In genomic region chr1:204254031-204254661, GRCh38 we compare ENCODE assay signal across 12 cellular contexts. TPM values are rescaled to one million over a fixed set of nuclear protein-coding genes. Genes with fewer than 3 reads are reported as not detected.
DNase-seq lines count a peak whose midpoint lies in the region; ATAC-seq and TF ChIP-seq lines count a peak whose summit lies in the region.
"Had no signal": no experiment of that assay in that cellular context is flagged by ENCODE, and none has a peak within 500 bp of the region (broad histone marks: within the 10 kb centered on the region; RNA-seq: fewer than 3 reads in every experiment).

No MANE protein-coding gene starts in this region.

- H2AFZ ChIP-seq in SK-N-SH (ENCODE audit: low read depth) = no peak overlapping the region

- H3K4me3 ChIP-seq in RWPE2 (ENCODE audit: severe bottlenecking) (no peak overlapping the region), SK-N-SH (ENCODE audit: low read depth in 2 of 2, low read length in 1 of 2) (no peak overlapping the region)

- 46% methylated on average over 5 of the region's 7 CpGs for WGBS in SK-N-SH (ENCODE audit: low lambda C conversion rate)

- H3K36me3 ChIP-seq in RWPE2 (ENCODE audit: low read depth) (no peaks in the 10 kb centered on the region), SK-N-SH (replicated peaks in 1 of 2; ENCODE audit: control insufficient read depth in 1 of 2, insufficient read depth in 2 of 2, low read length in 1 of 2) (peaks cover 0 to 10% of the 10 kb centered on the region in 2 experiments)

- no peak overlapping the region for H3K4me2 ChIP-seq in SK-N-SH

- ATAC-seq in RWPE2 (ENCODE audit: low read depth) (peak; percentile 59), HG03135 (IDR thresholded peaks at IDR 0.05; ENCODE audit: unreplicated experiment) (no peak)
- ATAC-seq in activated CD8-positive, alpha-beta T cell treated with anti-CD3 and anti-CD28 coated beads for 36 hours = no peak

- intact Hi-C loops in activated CD8-positive, alpha-beta T cell treated with anti-CD3 and anti-CD28 coated beads for 36 hours (cut with micrococcal nuclease) = loop anchor here (5.0 kb wide), 1 partner anchor 108 kb away; no protein-coding TSS in a partner anchor

- no peaks in the 10 kb centered on the region for H3F3A ChIP-seq in SK-N-SH (replicated peaks; ENCODE audit: insufficient read depth)

- TF ChIP-seq EP300 in SK-N-SH (IDR thresholded peaks at IDR 0.05; ENCODE audit: borderline replicate concordance in 1 of 2, low read depth in 1 of 2, low read length in 1 of 2) = no peak

- no peaks in the 10 kb centered on the region for H3K9me3 ChIP-seq in RWPE2 (ENCODE audit: severe bottlenecking)
- no peaks in the 10 kb centered on the region for H3K9me3 ChIP-seq in SK-N-SH

- no peak overlapping the region for H3K27ac Mint-ChIP-seq in activated CD8-positive, alpha-beta T cell treated with anti-CD3 and anti-CD28 coated beads for 36 hours

- H3K27me3 ChIP-seq in RWPE2 (ENCODE audit: insufficient read depth, poor library complexity, severe bottlenecking) (no peaks in the 10 kb centered on the region), SK-N-SH (ENCODE audit: insufficient read depth) (no peaks in the 10 kb centered on the region)

- no peaks in the 10 kb centered on the region for H3K9me2 ChIP-seq in SK-N-SH

- H3K4me1 Mint-ChIP-seq in activated CD8-positive, alpha-beta T cell treated with anti-CD3 and anti-CD28 coated beads for 36 hours (ENCODE audit: low read depth) = no peaks in the 10 kb centered on the region

- no peak for TF ChIP-seq CTCF in RWPE2 (IDR thresholded peaks at IDR 0.05; ENCODE audit: poor library complexity, severe bottlenecking)
- no peak for TF ChIP-seq CTCF in activated CD8-positive, alpha-beta T cell treated with anti-CD3 and anti-CD28 coated beads for 36 hours (IDR thresholded peaks at IDR 0.05)
- TF ChIP-seq CTCF in SK-N-SH (IDR thresholded peaks at IDR 0.05) = no peak

- DNase-seq in ELR (ENCODE audit: low read depth) (peak; percentile 59), RWPE2 (ENCODE audit: low spot score) (no peak), foreskin melanocyte (peak; percentile 63), renal cortical epithelial cell (ENCODE audit: low read depth) (peak; percentile 91), SK-N-SH (no peak)
- DNase-seq in activated naive CD4-positive, alpha-beta T cell treated with Interleukin-2 at 50 U/mL for 16 hours = no peak
- DNase-seq in activated CD8-positive, alpha-beta T cell treated with anti-CD3 and anti-CD28 coated beads for 36 hours = no peak
- DNase-seq: activated naive CD4-positive, alpha-beta T cell; NCI-H2171 treated with DMSO at 0.1 percent for 48 hours had no signal

- H3K4me1 ChIP-seq in RWPE2 (ENCODE audit: insufficient read depth, poor library complexity, severe bottlenecking) (no peaks in the 10 kb centered on the region), SK-N-SH (ENCODE audit: control insufficient read depth in 1 of 2, insufficient read depth in 2 of 2, low read depth in 1 of 2, low read length in 1 of 2) (peaks cover 0 to 10% of the 10 kb centered on the region in 2 experiments; a peak in 2 of 4 replicates)

- no peaks in the 10 kb centered on the region for H3K79me2 ChIP-seq in SK-N-SH (ENCODE audit: insufficient read depth)

- no peaks in the 10 kb centered on the region for H3K27me3 Mint-ChIP-seq in activated CD8-positive, alpha-beta T cell treated with anti-CD3 and anti-CD28 coated beads for 36 hours

- H4K20me1 ChIP-seq in SK-N-SH (ENCODE audit: insufficient read depth) = no peaks in the 10 kb centered on the region

- POLR2A ChIA-PET in activated CD8-positive, alpha-beta T cell treated with anti-CD3 and anti-CD28 coated beads for 36 hours (lab: Charles Lee) = interaction anchor here (0.9 kb wide), 1 partner anchor 11 kb away, joined by 3 read pairs; no protein-coding TSS in a partner anchor
- POLR2A ChIA-PET in SK-N-SH (lab: Yijun Ruan, JAX) = interaction anchor here (0.8 to 1.3 kb wide), 2 partner anchors 97 to 141 kb away, joined by 3 to 4 read pairs; no protein-coding TSS in a partner anchor

- TF ChIP-seq RAD21 in SK-N-SH (IDR thresholded peaks at IDR 0.05; ENCODE audit: low read length) = no peak

- CTCF ChIA-PET in activated CD8-positive, alpha-beta T cell treated with anti-CD3 and anti-CD28 coated beads for 36 hours (lab: Charles Lee) = interaction anchor here (1.3 to 12.4 kb wide), 7 partner anchors 8 to 107 kb away, joined by 3 to 142 read pairs (median 5); partner anchors contain the start of gene PLEKHA6
- CTCF ChIA-PET in SK-N-SH (lab: Yijun Ruan, JAX) = interaction anchor here (0.8 to 15.9 kb wide), 13 partner anchors 9 to 145 kb away, joined by 3 to 338 read pairs (median 4); partner anchors contain the start of genes GOLT1A and PLEKHA6

- H3K36me3 Mint-ChIP-seq in activated CD8-positive, alpha-beta T cell treated with anti-CD3 and anti-CD28 coated beads for 36 hours (ENCODE audit: low read depth) = no peaks in the 10 kb centered on the region

- H3K9ac ChIP-seq in SK-N-SH = no peak overlapping the region

- H3K27ac ChIP-seq in RWPE2 (ENCODE audit: poor library complexity, severe bottlenecking) = no peak overlapping the region
- H3K27ac ChIP-seq in SK-N-SH (ENCODE audit: low read depth in 2 of 2, low read length in 1 of 2) = no peak overlapping the region; a peak in 1 of 4 replicates

- H3K4me3 Mint-ChIP-seq in activated CD8-positive, alpha-beta T cell treated with anti-CD3 and anti-CD28 coated beads for 36 hours = no peak overlapping the region
- H3K4me3 Mint-ChIP-seq: nephron had no signal

- no peaks in the 10 kb centered on the region for H3K9me3 Mint-ChIP-seq in activated CD8-positive, alpha-beta T cell treated with anti-CD3 and anti-CD28 coated beads for 36 hours
- H3K9me3 Mint-ChIP-seq: nephron had no signal

TF ChIP-seq in SK-N-SH, 30 proteins besides CTCF, POLR2A, EP300 and RAD21:
- no peak for TF ChIP-seq USF2 (IDR thresholded peaks at IDR 0.05; ENCODE audit: borderline replicate concordance, low read depth, low read length)
- no peak for TF ChIP-seq MAX (IDR thresholded peaks at IDR 0.05; ENCODE audit: low read depth)
- no peak for TF ChIP-seq EZH2phosphoT487 (IDR thresholded peaks at IDR 0.05; ENCODE audit: borderline replicate concordance, low read depth)
- no peak for TF ChIP-seq TEAD4 (IDR thresholded peaks at IDR 0.05; ENCODE audit: borderline replicate concordance, insufficient read depth)

RNA-seq across cellular contexts. Expression of gene GOLT1A, which starts 40.4 kb away (rescaled TPM):
- total RNA-seq in renal cortical epithelial cell = 0.75 and 2.3 TPM in 2 replicates
- total RNA-seq in activated CD8-positive, alpha-beta T cell treated with anti-CD3 and anti-CD28 coated beads for 36 hours = not detected
- not detected in 2 replicates for polyA plus RNA-seq in SK-N-SH (2012; rRNA removed)
- 0.04 and 0.05 TPM in 2 replicates for polyA plus RNA-seq in SK-N-SH (2012; cell fraction: cytosol; rRNA removed)
- not detected in 2 replicates for polyA plus RNA-seq in SK-N-SH (2012; cell fraction: nucleus; rRNA removed)
- total RNA-seq: glomerular endothelial cell had no signal

RNA-seq across cellular contexts. Expression of gene KISS1, which starts 57.9 kb away (rescaled TPM):
- total RNA-seq in renal cortical epithelial cell = 0.52 TPM in 1 of 2 replicates, not detected in the other
- not detected for total RNA-seq in activated CD8-positive, alpha-beta T cell treated with anti-CD3 and anti-CD28 coated beads for 36 hours
- 0.10 TPM in 1 of 2 replicates, not detected in the other for polyA plus RNA-seq in SK-N-SH (2012; rRNA removed)
- 0.08 TPM in 1 of 2 replicates, not detected in the other for polyA plus RNA-seq in SK-N-SH (2012; cell fraction: cytosol; rRNA removed)
- polyA plus RNA-seq in SK-N-SH (2012; cell fraction: nucleus; rRNA removed) = 0.12 TPM in 1 of 2 replicates, not detected in the other
- total RNA-seq: glomerular endothelial cell had no signal

Comparison
In these comparisons a context has a peak if more than half of its experiments do, and no peak if none do; other contexts are left out.
1. DNase-seq: peak in ELR (single experiment), foreskin melanocyte (single experiment) and renal cortical epithelial cell (single experiment); none in RWPE2 (single experiment), activated naive CD4-positive, alpha-beta T cell treated with Interleukin-2 at 50 U/mL for 16 hours (single experiment), activated CD8-positive, alpha-beta T cell treated with anti-CD3 and anti-CD28 coated beads for 36 hours (single experiment) and SK-N-SH (single experiment).